21 cellular contexts compared by ENCODE assay signal in genomic region chr14:92325835-92326234, GRCh38. TPM values are rescaled to one million over a fixed set of nuclear protein-coding genes. Genes with fewer than 3 reads are reported as not detected.
A peak's percentile ranks its signal among the peaks of the same experiment; 100 is the strongest.
DNase-seq lines count a peak whose midpoint lies in the region; ATAC-seq, FAIRE-seq and TF ChIP-seq lines count a peak whose summit lies in the region.
"Had no signal": no experiment of that assay in that cellular context is flagged by ENCODE, and none has a peak within 500 bp of the region (broad histone marks: within the 10 kb centered on the region; RNA-seq: fewer than 3 reads in every experiment).

No MANE protein-coding gene starts in this region.

- no peak overlapping the region for H3K4ac ChIP-seq in H1 (replicated peaks; ENCODE audit: insufficient read length, low read depth, low read length)

- H3K27me3 ChIP-seq in H1 (replicated peaks in 1 of 4; ENCODE audit: control insufficient read depth in 3 of 4, extremely low read depth in 1 of 4, insufficient read depth in 3 of 4, low read length in 3 of 4): peaks cover 33 to 54% (median 51%) of the 10 kb centered on the region in 4 experiments
- H3K27me3 ChIP-seq in effector memory CD4-positive, alpha-beta T cell (replicated peaks; ENCODE audit: control insufficient read depth, insufficient read depth, low read length, poor library complexity, severe bottlenecking): peaks cover 28% of the 10 kb centered on the region

- H3K27ac ChIP-seq in C4-2B: no peak overlapping the region
- no peak overlapping the region for H3K27ac ChIP-seq in OCI-LY7 (ENCODE audit: low read depth, low read length, poor library complexity, severe bottlenecking)
- no peak overlapping the region for H3K27ac ChIP-seq in H1 (ENCODE audit: low read depth, low read length)
- H3K27ac ChIP-seq in effector memory CD4-positive, alpha-beta T cell (ENCODE audit: insufficient read depth, low read length, poor library complexity, severe bottlenecking): no peak overlapping the region
- H3K27ac ChIP-seq: breast epithelium, esophagus squamous epithelium, thoracic aorta had no signal

- H2BK12ac ChIP-seq in H1 (ENCODE audit: low read depth, low read length): no peak overlapping the region

- TF ChIP-seq RAD21 in H1 (IDR thresholded peaks at IDR 0.05 in 1 of 2, conservative IDR thresholded peaks at IDR 0.05 in 1 of 2; ENCODE audit: low read depth in 2 of 2, low read length in 2 of 2): peak in 1 of 2 experiments; percentile 24; a peak in 2 of 4 replicates

- no peaks in the 10 kb centered on the region for H3K79me1 ChIP-seq in H1 (ENCODE audit: low read depth, low read length)

- H3K4me3 ChIP-seq in OCI-LY7 (ENCODE audit: low read depth, low read length, poor library complexity, severe bottlenecking) (no peak overlapping the region), H1 (ENCODE audit: extremely low read depth in 1 of 4, insufficient read depth in 2 of 4, low read depth in 3 of 4, low read length in 4 of 4) (no peak overlapping the region)
- no peak overlapping the region for H3K4me3 ChIP-seq in effector memory CD4-positive, alpha-beta T cell (ENCODE audit: insufficient read depth, low read depth, low read length, poor library complexity, severe bottlenecking)
- H3K4me3 ChIP-seq: breast epithelium, esophagus squamous epithelium, thoracic aorta had no signal

- H3K36me3 ChIP-seq in OCI-LY7 (ENCODE audit: insufficient read depth, low read length): no peaks in the 10 kb centered on the region
- peaks cover 0 to 5% (median 0%) of the 10 kb centered on the region in 4 experiments; a peak in 1 of 8 replicates for H3K36me3 ChIP-seq in H1 (ENCODE audit: control insufficient read depth in 2 of 4, insufficient read depth in 4 of 4, low read length in 3 of 4)
- H3K36me3 ChIP-seq in effector memory CD4-positive, alpha-beta T cell (ENCODE audit: control insufficient read depth, insufficient read depth, low read length): no peaks in the 10 kb centered on the region
- H3K36me3 ChIP-seq: breast epithelium, esophagus squamous epithelium, thoracic aorta had no signal

- H3K9me2 ChIP-seq in OCI-LY7 (ENCODE audit: insufficient read depth, low read length): no peaks in the 10 kb centered on the region

- no peak overlapping the region for H3K18ac ChIP-seq in H1 (ENCODE audit: extremely low read depth, low read length)

- no peaks in the 10 kb centered on the region for H4K20me1 ChIP-seq in OCI-LY7 (ENCODE audit: insufficient read depth, low read length)
- peaks cover 0 to 5% of the 10 kb centered on the region in 2 experiments for H4K20me1 ChIP-seq in H1 (replicated peaks in 1 of 2; ENCODE audit: control insufficient read depth in 1 of 2, insufficient read depth in 2 of 2, low read length in 2 of 2)

- POLR2A ChIA-PET in OCI-LY7 (lab: Charles Lee) (no interaction called here), H1 (lab: Charles Lee; ENCODE audit: partially characterized antibody) (no interaction called here)

- H3K23ac ChIP-seq in H1 (ENCODE audit: insufficient read length): no peak overlapping the region

- no peak overlapping the region for H2AK5ac ChIP-seq in H1 (ENCODE audit: low read depth, low read length)

- no peak for TF ChIP-seq POLR2A in H1 (IDR thresholded peaks at IDR 0.05; ENCODE audit: control extremely low read depth in 1 of 2, low read depth in 2 of 2, low read length in 2 of 2)

- 62% methylated on average over 4 of the region's 4 CpGs; no CpG with 5 or more reads in 1 of the 2 experiments for WGBS in H1 (ENCODE audit: extremely low coverage in 1 of 2, insufficient coverage in 1 of 2, insufficient read length in 1 of 2, insufficient replicate concordance in 2 of 2, low coverage in 1 of 2, low lambda C conversion rate in 2 of 2, missing lambda C conversion rate in 1 of 2), 2 experiments

- no peak overlapping the region for H3K14ac ChIP-seq in H1 (ENCODE audit: insufficient read length)

- no peak for ATAC-seq in GM18511 (IDR thresholded peaks at IDR 0.05; ENCODE audit: unreplicated experiment)
- ATAC-seq: activated T-cell treated with anti-CD3 and anti-CD28 coated beads, Interleukin-2, amount 50 U/mL, for 4 hours; left lobe of liver; T-cell had no signal

- no peak overlapping the region for H3K4me2 ChIP-seq in OCI-LY7 (ENCODE audit: low read length)
- no peak overlapping the region for H3K4me2 ChIP-seq in H1 (ENCODE audit: insufficient read depth in 1 of 2, low read depth in 2 of 2, low read length in 2 of 2)

- no peak overlapping the region for H4K8ac ChIP-seq in H1 (ENCODE audit: extremely low read depth, insufficient read depth, low read length)

- no peak for TF ChIP-seq EP300 in H1 (IDR thresholded peaks at IDR 0.05; ENCODE audit: borderline replicate concordance in 1 of 2, low read depth in 2 of 2, low read length in 2 of 2)

- H4K91ac ChIP-seq in H1 (replicated peaks; ENCODE audit: insufficient read length, low read length): no peak overlapping the region

- peak; percentile 25 for TF ChIP-seq CTCF in C4-2B (conservative IDR thresholded peaks at IDR 0.05)
- no peak for TF ChIP-seq CTCF in GM20000 (IDR thresholded peaks at IDR 0.05; ENCODE audit: extremely low read depth, missing control alignments)
- TF ChIP-seq CTCF in OCI-LY7 (conservative IDR thresholded peaks at IDR 0.05; ENCODE audit: low read length): 0 out of 2 replicates have a peak, but pooled peaks have one; percentile 35
- peak in 2 of 3 experiments; percentile 10 to 37; a peak in 1 of 4 replicates for TF ChIP-seq CTCF in H1 (IDR thresholded peaks at IDR 0.05; ENCODE audit: control extremely low read depth in 1 of 3, insufficient read depth in 1 of 3, low read depth in 1 of 3, low read length in 3 of 3)

- H2AFZ ChIP-seq in OCI-LY7 (ENCODE audit: low read length) (no peak overlapping the region), H1 (ENCODE audit: low read length) (no peak overlapping the region)

- H3K4me1 ChIP-seq in OCI-LY7 (ENCODE audit: insufficient read depth, low read length, poor library complexity, severe bottlenecking) (no peaks in the 10 kb centered on the region), H1 (replicated peaks in 1 of 4; ENCODE audit: control insufficient read depth in 3 of 4, insufficient read depth in 4 of 4, low read length in 3 of 4) (peaks cover 0 to 5% (median 1%) of the 10 kb centered on the region in 4 experiments; a peak in 5 of 7 replicates)
- H3K4me1 ChIP-seq in effector memory CD4-positive, alpha-beta T cell (ENCODE audit: control insufficient read depth, insufficient read depth, low read length, poor library complexity, severe bottlenecking): no peaks in the 10 kb centered on the region

- H3K23me2 ChIP-seq in H1 (ENCODE audit: low read depth, low read length): peaks cover 15% of the 10 kb centered on the region; the same call in 1 of the 2 replicates

- H2BK5ac ChIP-seq in H1 (ENCODE audit: low read depth, low read length): no peak overlapping the region

- H4K5ac ChIP-seq in H1 (ENCODE audit: insufficient read length, low read depth, low read length): no peak overlapping the region

- DNase-seq in GM20000 (ENCODE audit: low spot score) (peak; percentile 44), OCI-LY7 (ENCODE audit: low spot score) (no peak), H1 (ENCODE audit: low read depth in 1 of 2, low spot score in 2 of 2) (no peak), NCI-H2081 (lab: John Stamatoyannopoulos, UW) (no peak), NCI-H2227 treated with DMSO at 0.1 percent for 48 hours (lab: John Stamatoyannopoulos, UW) (no peak)
- no peak for DNase-seq in effector memory CD4-positive, alpha-beta T cell
- DNase-seq: activated CD4-positive, alpha-beta memory T cell treated with anti-CD3 and anti-CD28 coated beads, Interleukin-2, amount 10 ng/mL, durations not matched to agents 7 days and 5 days; activated naive CD8-positive, alpha-beta T cell treated with anti-CD3 and anti-CD28 coated beads, Interleukin-2, amount 10 ng/mL, durations not matched to agents 7 days and 5 days; activated T-cell treated with anti-CD3 and anti-CD28 coated beads, Interleukin-2, amount 50 U/mL, for 4 hours; esophagus squamous epithelium; GF-D8; IMR-90; NCI-H2029 treated with DMSO at 0.1 percent for 48 hours; NCI-H774; T-cell had no signal

- no peak overlapping the region for H2BK15ac ChIP-seq in H1 (ENCODE audit: low read length)

- H2BK20ac ChIP-seq in H1 (ENCODE audit: low read length): no peak overlapping the region

- CTCF ChIA-PET in OCI-LY7 (lab: Charles Lee; ENCODE audit: unreplicated experiment) (no interaction called here), H1 (lab: Charles Lee; ENCODE audit: partially characterized antibody) (interaction anchor here (1.2 to 8.2 kb wide), 2 partner anchors 27 to 121 kb away, joined by 3 to 52 read pairs; no protein-coding TSS in a partner anchor)

- no peak overlapping the region for H3K9ac ChIP-seq in H1 (replicated peaks in 1 of 4; ENCODE audit: extremely low read depth in 1 of 4, low read depth in 3 of 4, low read length in 3 of 4)

- FAIRE-seq in H1 (lab: Jason Lieb, UNC): peak; percentile 32

- no peak overlapping the region for H3K56ac ChIP-seq in H1 (replicated peaks; ENCODE audit: insufficient read length, low read depth, low read length)

- H2BK120ac ChIP-seq in H1 (replicated peaks; ENCODE audit: low read depth, low read length): no peak overlapping the region

- no peaks in the 10 kb centered on the region for H3K9me3 ChIP-seq in OCI-LY7 (ENCODE audit: low read length)
- no peaks in the 10 kb centered on the region for H3K9me3 ChIP-seq in H1 (ENCODE audit: insufficient read depth in 2 of 2, low read depth in 1 of 2, low read length in 1 of 2)
- H3K9me3 ChIP-seq in effector memory CD4-positive, alpha-beta T cell (ENCODE audit: control insufficient read depth, low read length): no peaks in the 10 kb centered on the region
- H3K9me3 ChIP-seq: breast epithelium, esophagus squamous epithelium, thoracic aorta had no signal

- H3K79me2 ChIP-seq in OCI-LY7 (ENCODE audit: insufficient read depth, low read depth, low read length) (no peaks in the 10 kb centered on the region), H1 (ENCODE audit: control insufficient read depth in 1 of 2, insufficient read depth in 2 of 2, low read length in 2 of 2) (no peaks in the 10 kb centered on the region)

- no TSS peak for BruUV-seq in OCI-LY7 (replicated peaks; lab: Mats Ljungman, UMichigan)

- intact Hi-C loops in OCI-LY7 (cut with micrococcal nuclease; ENCODE audit: unreplicated experiment): no loop called here

TF ChIP-seq in H1, 55 proteins besides CTCF, POLR2A, EP300 and RAD21 (continues in another document):
- no peak for TF ChIP-seq EZH2 (IDR thresholded peaks at IDR 0.05; ENCODE audit: low read depth, low read length, severe bottlenecking)
- TF ChIP-seq GABPA (IDR thresholded peaks at IDR 0.05; ENCODE audit: borderline replicate concordance, insufficient read depth, low read length): no peak

RNA-seq across cellular contexts. Expression of gene SLC24A4, which starts 2.9 kb away (rescaled TPM):
- not detected in 2 replicates for total RNA-seq in OCI-LY7 (2014; rRNA removed; shearing (Covaris generic))
- not detected in 2 replicates for total RNA-seq in OCI-LY7 (2022)
- total RNA-seq in H1 (2021; fragmentation: NEBNext Ultra II Directional; extraction: Animal tissue kit (Norgen Biotek cat#: 25700)): 0.44 and 0.89 TPM in 2 replicates
- 0.27 and 0.77 TPM in 2 replicates for polyA plus RNA-seq in H1 (2011; rRNA removed)
- polyA plus RNA-seq in H1 (2011; cell fraction: cytosol; rRNA removed): 0.58 TPM
- 2.5 TPM for polyA plus RNA-seq in H1 (2011; cell fraction: nucleus; rRNA removed)
- polyA plus RNA-seq in H1 (2012, experiment 1 of 2): 0.20 to 1.2 TPM (median 0.59 TPM) in 4 replicates
- 0.12 TPM for polyA plus RNA-seq in H1 (2012, experiment 2 of 2)
- 0.12 TPM for polyA plus RNA-seq in H1 (2013, experiment 1 of 2)
- polyA plus RNA-seq in H1 (2013, experiment 2 of 2): 0.15 TPM
- polyA minus RNA-seq in H1 (2011; rRNA and poly(A)+ RNA removed): 1.5 and 3.9 TPM in 2 replicates
- polyA minus RNA-seq in H1 (2011; cell fraction: cytosol; rRNA and poly(A)+ RNA removed): 0.73 TPM
- polyA minus RNA-seq in H1 (2011; cell fraction: nucleus; rRNA and poly(A)+ RNA removed): 0.80 TPM
- total RNA-seq: activated CD4-positive, alpha-beta memory T cell treated with anti-CD3 and anti-CD28 coated beads, Interleukin-2, amount 10 ng/mL, durations not matched to agents 7 days and 5 days; activated naive CD8-positive, alpha-beta T cell treated with anti-CD3 and anti-CD28 coated beads, Interleukin-2, amount 10 ng/mL, durations not matched to agents 7 days and 5 days; IMR-90 had no signal
- polyA plus RNA-seq: BJ, IMR-90 had no signal
